In genomic region chr14:50335989-50336391, GRCh38 we compare ENCODE assay signal across 8 cellular contexts. TPM values are rescaled to one million over a fixed set of nuclear protein-coding genes. Genes with fewer than 3 reads are reported as not detected.
DNase-seq lines count a peak whose midpoint lies in the region; ATAC-seq and TF ChIP-seq lines count a peak whose summit lies in the region.

No MANE protein-coding gene starts in this region.

- no peak overlapping the region for H3K23ac ChIP-seq in neuronal stem cell (ENCODE audit: low read depth, low read length, poor library complexity)

- no peaks in the 10 kb centered on the region for H4K20me1 ChIP-seq in fibroblast of lung (ENCODE audit: control insufficient read depth, extremely low read depth, insufficient read depth, low read length)

- TF ChIP-seq CTCF in Peyer's patch (IDR thresholded peaks at IDR 0.05) (no peak), fibroblast of lung (conservative IDR thresholded peaks at IDR 0.05 in 1 of 2, IDR thresholded peaks at IDR 0.05 in 1 of 2; ENCODE audit: low read depth in 1 of 2, low read length in 2 of 2) (no peak)

- no CpG with 5 or more reads among the region's 6 CpGs for WGBS in neuronal stem cell (ENCODE audit: extremely low coverage in 2 of 2, insufficient read length in 2 of 2, insufficient replicate concordance in 1 of 2), 2 donors

- H4K8ac ChIP-seq in neuronal stem cell (ENCODE audit: low read depth, low read length), result no peak overlapping the region

- peak overlapping the region; percentile 46 to 62 (median 54) for H3K27ac ChIP-seq in Peyer's patch
- peak overlapping the region; percentile 37 for H3K27ac ChIP-seq in fibroblast of lung (ENCODE audit: insufficient read depth, low read length)
- H3K27ac ChIP-seq in neuronal stem cell (replicated peaks; ENCODE audit: low read length), result peak overlapping the region; percentile 79

- peaks cover 0 to 17% (median 0%) of the 10 kb centered on the region in 3 donors for H3K36me3 ChIP-seq in Peyer's patch
- no peaks in the 10 kb centered on the region for H3K36me3 ChIP-seq in fibroblast of lung (ENCODE audit: control insufficient read depth, insufficient read depth, low read length)
- H3K36me3 ChIP-seq in neuronal stem cell (replicated peaks in 1 of 2; ENCODE audit: control insufficient read depth in 2 of 2, insufficient read depth in 2 of 2, low read length in 2 of 2), result peaks cover 0 to 10% of the 10 kb centered on the region in 2 donors

- peak overlapping the region; percentile 48 for H2BK12ac ChIP-seq in neuronal stem cell (ENCODE audit: low read length)

- H3K4me3 ChIP-seq in Peyer's patch (no peak overlapping the region), fibroblast of lung (replicated peaks in 1 of 4; ENCODE audit: control extremely low read depth in 1 of 4, insufficient read depth in 1 of 4, low read depth in 3 of 4, low read length in 4 of 4) (peak overlapping the region in 1 of 4 experiments; percentile 12), neuronal stem cell (ENCODE audit: low read length in 2 of 2) (peak overlapping the region in 1 of 2 donors; percentile 35)

- H3K4ac ChIP-seq in neuronal stem cell (ENCODE audit: low read length), result no peak overlapping the region

- H4K91ac ChIP-seq in neuronal stem cell (ENCODE audit: low read depth, low read length, poor library complexity), result no peak overlapping the region

- H3K27me3 ChIP-seq in Peyer's patch, result no peaks in the 10 kb centered on the region
- no peaks in the 10 kb centered on the region for H3K27me3 ChIP-seq in fibroblast of lung (ENCODE audit: control insufficient read depth, insufficient read depth, low read length)
- no peaks in the 10 kb centered on the region for H3K27me3 ChIP-seq in neuronal stem cell (ENCODE audit: control insufficient read depth in 3 of 3, insufficient read depth in 3 of 3, low read depth in 1 of 3, low read length in 3 of 3)

- peak overlapping the region; percentile 78 for H3K18ac ChIP-seq in neuronal stem cell (ENCODE audit: low read length)

- no peak for ATAC-seq in HG03432 (IDR thresholded peaks at IDR 0.05; ENCODE audit: unreplicated experiment)

- H3K14ac ChIP-seq in neuronal stem cell (ENCODE audit: low read length), result no peak overlapping the region

- no peaks in the 10 kb centered on the region for H3K79me1 ChIP-seq in neuronal stem cell (ENCODE audit: low read depth, low read length)

- H2BK5ac ChIP-seq in neuronal stem cell (ENCODE audit: low read length), result no peak overlapping the region

- H3K9ac ChIP-seq in fibroblast of lung (ENCODE audit: insufficient read depth, low read length) (no peak overlapping the region), neuronal stem cell (ENCODE audit: low read depth, low read length, poor library complexity) (no peak overlapping the region)

- no peak for TF ChIP-seq POLR2A in Peyer's patch (IDR thresholded peaks at IDR 0.05)

- H3K4me2 ChIP-seq in fibroblast of lung (ENCODE audit: extremely low read depth, insufficient read depth, low read length) (peak overlapping the region; percentile 66), neuronal stem cell (ENCODE audit: insufficient read depth, low read length, poor library complexity, severe bottlenecking) (no peak overlapping the region)

- H2AFZ ChIP-seq in fibroblast of lung (ENCODE audit: low read length) (peak overlapping the region; percentile 62), neuronal stem cell (ENCODE audit: low read length) (peak overlapping the region; percentile 64)

- H2BK120ac ChIP-seq in neuronal stem cell (ENCODE audit: low read depth, low read length), result no peak overlapping the region

- no peaks in the 10 kb centered on the region for H3K79me2 ChIP-seq in fibroblast of lung (ENCODE audit: control insufficient read depth, insufficient read depth, low read length)

- H3K4me1 ChIP-seq in Peyer's patch (peaks cover 0 to 10% (median 3%) of the 10 kb centered on the region in 4 donors), fibroblast of lung (ENCODE audit: control insufficient read depth, extremely low read depth, insufficient read depth, low read length) (peaks cover 14% of the 10 kb centered on the region), neuronal stem cell (ENCODE audit: control insufficient read depth in 2 of 2, insufficient read depth in 1 of 2, low read depth in 1 of 2, low read length in 2 of 2) (peaks cover 7 to 14% of the 10 kb centered on the region in 2 donors)

- DNase-seq in NCI-H2081 (lab: John Stamatoyannopoulos, UW) (peak; percentile 13 to 47), NCI-H2081 treated with DMSO at 0.1 percent for 48 hours (lab: John Stamatoyannopoulos, UW) (no peak), Peyer's patch (no peak), fibroblast of lung (ENCODE audit: low read depth in 2 of 2) (peak; percentile 34 to 40), neuronal stem cell (ENCODE audit: low spot score) (no peak), kidney tubule cell (ENCODE audit: low spot score) (no peak), NCI-H526 (lab: John Stamatoyannopoulos, UW) (no peak)

- H2BK15ac ChIP-seq in neuronal stem cell (ENCODE audit: low read length), result no peak overlapping the region

- H3K9me3 ChIP-seq in Peyer's patch, result no peaks in the 10 kb centered on the region
- H3K9me3 ChIP-seq in fibroblast of lung (ENCODE audit: control insufficient read depth, insufficient read depth, low read depth, low read length), result no peaks in the 10 kb centered on the region
- no peaks in the 10 kb centered on the region for H3K9me3 ChIP-seq in neuronal stem cell (replicated peaks in 1 of 2; ENCODE audit: control insufficient read depth in 2 of 2, insufficient read depth in 1 of 2, low read depth in 1 of 2, low read length in 2 of 2)

- no peak overlapping the region for H2AK5ac ChIP-seq in neuronal stem cell (ENCODE audit: low read depth, low read length)

RNA-seq across cellular contexts. Expression of gene DMAC2L, which starts 23.9 kb away (rescaled TPM):
- total RNA-seq in Peyer's patch (10 to 100 TPM in 3 of 4 donors, 1 to 10 TPM in 1; 7.7 to 23.9 (median 15.7) TPM), fibroblast of lung (3.1 and 4.8 TPM in 2 replicates)
- 12.9 and 17.6 TPM in 2 replicates for polyA plus RNA-seq in fibroblast of lung
- 10.7 and 12.4 TPM in 2 replicates for polyA plus RNA-seq in fibroblast of lung (2012)
- 0.48 and 1.3 TPM in 2 replicates for polyA minus RNA-seq in fibroblast of lung (ENCODE audit: low replicate concordance)
- polyA plus RNA-seq in neuronal stem cell (2013, experiment 1 of 2), result 11.3 TPM
- 10.7 TPM for polyA plus RNA-seq in neuronal stem cell (2013, experiment 2 of 2)

RNA-seq across cellular contexts. Expression of gene L2HGDH, which starts 24.0 kb away (rescaled TPM):
- 10 to 100 TPM in 1 of 4 donors, 1 to 10 TPM in 3; 4.6 to 29.7 (median 8.8) TPM for total RNA-seq in Peyer's patch
- total RNA-seq in fibroblast of lung, result 3.1 and 3.8 TPM in 2 replicates
- polyA plus RNA-seq in fibroblast of lung, result 3.0 and 3.9 TPM in 2 replicates
- polyA plus RNA-seq in fibroblast of lung (2012), result 3.4 and 4.1 TPM in 2 replicates
- 0.89 and 3.4 TPM in 2 replicates for polyA minus RNA-seq in fibroblast of lung (ENCODE audit: low replicate concordance)
- 6.7 TPM for polyA plus RNA-seq in neuronal stem cell (2013, experiment 1 of 2)
- 6.9 TPM for polyA plus RNA-seq in neuronal stem cell (2013, experiment 2 of 2)

Comparison
In these comparisons a context has a peak if more than half of its experiments do, and no peak if none do; other contexts are left out.
1. DNase-seq: peak in NCI-H2081 (2 of 2) and fibroblast of lung (2 of 2); none in NCI-H2081 treated with DMSO at 0.1 percent for 48 hours (single experiment), Peyer's patch (0 of 3), neuronal stem cell (single experiment), kidney tubule cell (single experiment) and NCI-H526 (0 of 2).
2. Peak in every context shown above with its lines, with median percentiles within 50 percentile points of each other: H3K27ac ChIP-seq.